1 cellular context compared by ENCODE assay signal in genomic region chr4:81314196-81314896, GRCh38.
TF ChIP-seq lines count a peak whose summit lies in the region.

No MANE protein-coding gene starts in this region.

TF ChIP-seq in HepG2, 621 proteins besides CTCF, POLR2A, EP300 and RAD21 (continued from another document):
- TF ChIP-seq, protein P1, sequence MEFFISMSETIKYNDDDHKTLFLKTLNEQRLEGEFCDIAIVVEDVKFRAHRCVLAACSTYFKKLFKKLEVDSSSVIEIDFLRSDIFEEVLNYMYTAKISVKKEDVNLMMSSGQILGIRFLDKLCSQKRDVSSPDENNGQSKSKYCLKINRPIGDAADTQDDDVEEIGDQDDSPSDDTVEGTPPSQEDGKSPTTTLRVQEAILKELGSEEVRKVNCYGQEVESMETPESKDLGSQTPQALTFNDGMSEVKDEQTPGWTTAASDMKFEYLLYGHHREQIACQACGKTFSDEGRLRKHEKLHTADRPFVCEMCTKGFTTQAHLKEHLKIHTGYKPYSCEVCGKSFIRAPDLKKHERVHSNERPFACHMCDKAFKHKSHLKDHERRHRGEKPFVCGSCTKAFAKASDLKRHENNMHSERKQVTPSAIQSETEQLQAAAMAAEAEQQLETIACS (CRISPR knock-in tag; IDR thresholded peaks at IDR 0.05): no peak
- TF ChIP-seq HBP1 (CRISPR knock-in tag; IDR thresholded peaks at IDR 0.05; ENCODE audit: low read depth) (no peak), HNRNPUL1 (IDR thresholded peaks at IDR 0.05; ENCODE audit: low read depth, low read length) (no peak), KAT7 (CRISPR knock-in tag; IDR thresholded peaks at IDR 0.05; ENCODE audit: borderline replicate concordance) (no peak), ZNF224 (CRISPR knock-in tag; IDR thresholded peaks at IDR 0.05) (no peak), FLYWCH1 (CRISPR knock-in tag; IDR thresholded peaks at IDR 0.05) (no peak), ZNF235 (CRISPR knock-in tag; IDR thresholded peaks at IDR 0.05; ENCODE audit: borderline replicate concordance) (no peak)
TF ChIP-seq in HepG2: peak in this region for 0.
